In genomic region chr16:75000481-75001081, GRCh38 we compare ENCODE assay signal across 1 cellular context.
TF ChIP-seq lines count a peak whose summit lies in the region.

No MANE protein-coding gene starts in this region.

TF ChIP-seq in H1, 55 proteins besides CTCF, POLR2A, EP300 and RAD21 (continued from another document):
- TF ChIP-seq ASH2L (IDR thresholded peaks at IDR 0.05; ENCODE audit: low read length) (no peak), SRF (IDR thresholded peaks at IDR 0.05; ENCODE audit: low read depth, low read length) (no peak), CHD1 (IDR thresholded peaks at IDR 0.05; ENCODE audit: low read depth, low read length) (no peak), CBX5 (IDR thresholded peaks at IDR 0.05; ENCODE audit: low read depth, low read length) (no peak), SIN3A (conservative IDR thresholded peaks at IDR 0.05 in 1 of 2, IDR thresholded peaks at IDR 0.05 in 1 of 2; ENCODE audit: low read depth in 1 of 2, low read length in 2 of 2) (peak in 1 of 2 experiments; percentile 18; a peak in 1 of 4 replicates), YY1 (IDR thresholded peaks at IDR 0.05; ENCODE audit: low read depth, low read length) (peak; percentile 26; the same call in 1 of the 2 replicates), CBX8 (IDR thresholded peaks at IDR 0.05; ENCODE audit: borderline replicate concordance, low read depth, low read length) (no peak), FOSL1 (IDR thresholded peaks at IDR 0.05; ENCODE audit: insufficient read depth, low read depth, low read length) (no peak)
- TF ChIP-seq, protein P1, sequence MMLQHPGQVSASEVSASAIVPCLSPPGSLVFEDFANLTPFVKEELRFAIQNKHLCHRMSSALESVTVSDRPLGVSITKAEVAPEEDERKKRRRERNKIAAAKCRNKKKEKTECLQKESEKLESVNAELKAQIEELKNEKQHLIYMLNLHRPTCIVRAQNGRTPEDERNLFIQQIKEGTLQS (IDR thresholded peaks at IDR 0.05; ENCODE audit: insufficient read depth, low read depth, low read length): no peak
